ENCODE assay signal across 20 cellular contexts in genomic region chr2:241988146-241988545, GRCh38.
DNase-seq lines count a peak whose midpoint lies in the region; ATAC-seq and TF ChIP-seq lines count a peak whose summit lies in the region.
"Had no signal": no experiment of that assay in that cellular context is flagged by ENCODE, and none has a peak within 500 bp of the region (broad histone marks: within the 10 kb centered on the region; RNA-seq: fewer than 3 reads in every experiment).

No MANE protein-coding gene starts in this region.

- no peak overlapping the region for H3K4me3 Mint-ChIP-seq in endodermal cell
- H3K4me3 Mint-ChIP-seq: CD4-positive, alpha-beta memory T cell had no signal

- no peak overlapping the region for H3K27ac Mint-ChIP-seq in endodermal cell

- TF ChIP-seq CTCF in endodermal cell (conservative IDR thresholded peaks at IDR 0.05) (no peak), suprapubic skin (IDR thresholded peaks at IDR 0.05) (no peak)

- H3K27me3 ChIP-seq in endodermal cell (ENCODE audit: control insufficient read depth, insufficient read depth, low read length, poor library complexity, severe bottlenecking) = no peaks in the 10 kb centered on the region
- no peaks in the 10 kb centered on the region for H3K27me3 ChIP-seq in suprapubic skin

- no peaks in the 10 kb centered on the region for H3K4me1 ChIP-seq in endodermal cell (ENCODE audit: control insufficient read depth, insufficient read depth, low read length)
- no peaks in the 10 kb centered on the region for H3K4me1 ChIP-seq in suprapubic skin
- H3K4me1 ChIP-seq: A549, HAP-1 had no signal

- H3K27ac ChIP-seq in endodermal cell (ENCODE audit: low read depth, low read length) = no peak overlapping the region
- H3K27ac ChIP-seq in suprapubic skin = no peak overlapping the region
- H3K27ac ChIP-seq: A549 had no signal

- no peak for TF ChIP-seq EP300 in suprapubic skin (IDR thresholded peaks at IDR 0.05)

- DNase-seq in cardiac septum (ENCODE audit: low spot score) (peak; percentile 5), Right ventricle myocardium superior (no peak), endodermal cell (peak; percentile 14), suprapubic skin (ENCODE audit: low spot score in 2 of 2) (peak; percentile 36 to 62), HPDE6-E6E7 (ENCODE audit: extremely low spot score) (no peak), HCEC 1CT (no peak)
- DNase-seq: 8988T; ACHN; AML-193; C1 segment of cervical spinal cord; Calu3; CD4-positive, alpha-beta memory T cell; COR-L47; DMS53; DMS79 treated with DMSO at 0.1 percent for 48 hours; GF-D8; GOT3 had no signal

- peaks cover 18% of the 10 kb centered on the region for H3K9me3 Mint-ChIP-seq in endodermal cell

- H3K9ac ChIP-seq in endodermal cell (ENCODE audit: extremely low read depth, low read length, poor library complexity, severe bottlenecking) = no peak overlapping the region

- H3K27me3 Mint-ChIP-seq in endodermal cell (ENCODE audit: insufficient read depth) = peaks cover 7% of the 10 kb centered on the region
- H3K27me3 Mint-ChIP-seq: CD4-positive, alpha-beta memory T cell had no signal

- H3K9me3 ChIP-seq in endodermal cell (ENCODE audit: control insufficient read depth, low read length) (no peaks in the 10 kb centered on the region), suprapubic skin (no peaks in the 10 kb centered on the region)
- H3K9me3 ChIP-seq: A549, HAP-1 had no signal

- H3K4me1 Mint-ChIP-seq in endodermal cell = no peaks in the 10 kb centered on the region

- 88 to 93% methylated on average over 7 to 11 of the region's 11 CpGs for WGBS in endodermal cell (ENCODE audit: insufficient coverage in 1 of 2, insufficient read length in 1 of 2), 2 experiments
- WGBS in suprapubic skin = 88% methylated on average over 11 of the region's 11 CpGs

- H3K36me3 Mint-ChIP-seq in endodermal cell (ENCODE audit: low read depth) = no peaks in the 10 kb centered on the region
- H3K36me3 Mint-ChIP-seq: CD4-positive, alpha-beta memory T cell had no signal

- intact Hi-C loops in cardiac septum (cut with DNase I) = no loop called here
- intact Hi-C loops in Right ventricle myocardium superior (cut with DNase I) = no loop called here

- ATAC-seq in Right ventricle myocardium superior (ENCODE audit: poor library complexity) (no peak), HG03378 (IDR thresholded peaks at IDR 0.05; ENCODE audit: unreplicated experiment) (no peak)
- ATAC-seq: A549 had no signal

- H3K36me3 ChIP-seq in endodermal cell (ENCODE audit: control insufficient read depth, insufficient read depth, low read length) (no peaks in the 10 kb centered on the region), suprapubic skin (no peaks in the 10 kb centered on the region)
- H3K36me3 ChIP-seq: HAP-1 had no signal

- no peak for TF ChIP-seq POLR2A in suprapubic skin (IDR thresholded peaks at IDR 0.05)

- no peak overlapping the region for H3K4me3 ChIP-seq in endodermal cell (ENCODE audit: low read length)
- H3K4me3 ChIP-seq in suprapubic skin = no peak overlapping the region
- H3K4me3 ChIP-seq: A549, HAP-1 had no signal

Comparison
In these comparisons a context has a peak if more than half of its experiments do, and no peak if none do; other contexts are left out.
1. DNase-seq: peak in cardiac septum (single experiment), endodermal cell (single experiment) and suprapubic skin (2 of 2); none in Right ventricle myocardium superior (single experiment), HPDE6-E6E7 (single experiment) and HCEC 1CT (single experiment).